Comparison of ENCODE assay signal across 9 cellular contexts in genomic region chr21:43712268-43712942, GRCh38. TPM values are rescaled to one million over a fixed set of nuclear protein-coding genes. Genes with fewer than 3 reads are reported as not detected.
DNase-seq lines count a peak whose midpoint lies in the region; FAIRE-seq and TF ChIP-seq lines count a peak whose summit lies in the region.
"Had no signal": no experiment of that assay in that cellular context is flagged by ENCODE, and none has a peak within 500 bp of the region (broad histone marks: within the 10 kb centered on the region; RNA-seq: fewer than 3 reads in every experiment).

No MANE protein-coding gene starts in this region.

- no peaks in the 10 kb centered on the region for H3K36me3 ChIP-seq in bronchial epithelial cell (ENCODE audit: control insufficient read depth, insufficient read depth, low read length)
- H3K36me3 ChIP-seq: cardiac muscle cell had no signal

- no peaks in the 10 kb centered on the region for H3K36me3 Mint-ChIP-seq in nephron progenitor cell (ENCODE audit: low read depth)

- DNase-seq in COLO668 (lab: John Stamatoyannopoulos, UW; ENCODE audit: unreplicated experiment) (peak; percentile 74), M059J (ENCODE audit: low read depth) (peak; percentile 89), bronchial epithelial cell (ENCODE audit: low read depth) (peak; percentile 90), nephron progenitor cell (no peak), NCI-H774 (lab: John Stamatoyannopoulos, UW) (no peak), GM10248 (ENCODE audit: extremely low spot score) (no peak), NCI-H2171 (lab: John Stamatoyannopoulos, UW) (no peak)
- DNase-seq in effector CD4-positive, alpha-beta T cell: no peak

- no peak for FAIRE-seq in bronchial epithelial cell (lab: Jason Lieb, UNC)

- peak overlapping the region; percentile 27 for H3K4me3 ChIP-seq in bronchial epithelial cell (ENCODE audit: low read depth, low read length)
- H3K4me3 ChIP-seq: cardiac muscle cell had no signal

- POLR2A ChIA-PET in GM10248 (lab: Yijun Ruan, JAX): no interaction called here

- CTCF ChIA-PET in GM10248 (lab: Yijun Ruan, JAX): no interaction called here

- H3K27ac Mint-ChIP-seq in nephron progenitor cell: peak overlapping the region; percentile 78

- H3K4me1 Mint-ChIP-seq in nephron progenitor cell: peaks cover 28% of the 10 kb centered on the region

- no peaks in the 10 kb centered on the region for H3K9me3 Mint-ChIP-seq in nephron progenitor cell

- H3K4me3 Mint-ChIP-seq in nephron progenitor cell: peak overlapping the region; percentile 57

- TF ChIP-seq CTCF in bronchial epithelial cell (IDR thresholded peaks at IDR 0.05; ENCODE audit: insufficient read depth, low read length, severe bottlenecking) (no peak), nephron progenitor cell (IDR thresholded peaks at IDR 0.05) (no peak), GM10248 (IDR thresholded peaks at IDR 0.05; ENCODE audit: control extremely low read depth, extremely low read depth, low read depth, missing control alignments) (no peak)

- peaks cover 40% of the 10 kb centered on the region for H3K27me3 Mint-ChIP-seq in nephron progenitor cell (ENCODE audit: low read depth, poor library complexity)

- no peaks in the 10 kb centered on the region for H3K27me3 ChIP-seq in bronchial epithelial cell (ENCODE audit: control insufficient read depth, insufficient read depth, low read length)

RNA-seq across cellular contexts. Expression of gene PDXK, which starts 6.5 kb away (rescaled TPM):
- total RNA-seq in M059J (2014; rRNA removed; shearing (Covaris generic)): 138 and 149 TPM in 2 replicates
- total RNA-seq in bronchial epithelial cell: 535 and 591 TPM in 2 replicates

RNA-seq across cellular contexts. Expression of gene RRP1B, which starts 53.0 kb away (rescaled TPM):
- 23.8 and 42.8 TPM in 2 replicates for total RNA-seq in M059J (2014; rRNA removed; shearing (Covaris generic))
- total RNA-seq in bronchial epithelial cell: 25.3 and 31.1 TPM in 2 replicates

RNA-seq across cellular contexts. Expression of gene HSF2BP, which starts 53.1 kb away (rescaled TPM):
- total RNA-seq in M059J (2014; rRNA removed; shearing (Covaris generic)): 2.0 and 4.7 TPM in 2 replicates
- 5.8 and 6.6 TPM in 2 replicates for total RNA-seq in bronchial epithelial cell

Comparison
In these comparisons a context has a peak if more than half of its experiments do, and no peak if none do; other contexts are left out.
1. DNase-seq: peak in COLO668 (single experiment), M059J (single experiment) and bronchial epithelial cell (single experiment); none in nephron progenitor cell (single experiment), NCI-H774 (single experiment), GM10248 (single experiment), NCI-H2171 (single experiment) and effector CD4-positive, alpha-beta T cell (single experiment).